In genomic region chr10:18073314-18073713, GRCh38 we compare ENCODE assay signal across 6 cellular contexts.
"Had no signal": no experiment of that assay in that cellular context is flagged by ENCODE, and none has a peak within 500 bp of the region (broad histone marks: within the 10 kb centered on the region; RNA-seq: fewer than 3 reads in every experiment).

No MANE protein-coding gene starts in this region.

- H3K4me3 Mint-ChIP-seq: IgD-negative memory B cell had no signal

- H3K27ac Mint-ChIP-seq: IgD-negative memory B cell had no signal

- H3K4me1 Mint-ChIP-seq: IgD-negative memory B cell had no signal

- H3K36me3 Mint-ChIP-seq: IgD-negative memory B cell had no signal

- ATAC-seq: HepG2, K562 had no signal

- H3K27ac ChIP-seq: HL-60 had no signal

- DNase-seq: IMR-90, KBM-7 had no signal

- H3K4me3 ChIP-seq: K562 had no signal
